ENCODE assay signal across 8 cellular contexts in genomic region chr2:10305254-10305635, GRCh38. TPM values are rescaled to one million over a fixed set of nuclear protein-coding genes. Genes with fewer than 3 reads are reported as not detected.
DNase-seq lines count a peak whose midpoint lies in the region; ATAC-seq, FAIRE-seq and TF ChIP-seq lines count a peak whose summit lies in the region.

No MANE protein-coding gene starts in this region.

- peaks cover 14% of the 10 kb centered on the region for H3K4me1 Mint-ChIP-seq in progenitor cell of endocrine pancreas (ENCODE audit: low read depth)

- peaks cover 76% of the 10 kb centered on the region for H3K79me2 ChIP-seq in PC-3 (ENCODE audit: low read length)

- H3K36me3 Mint-ChIP-seq in progenitor cell of endocrine pancreas (ENCODE audit: insufficient read depth), result no peaks in the 10 kb centered on the region

- H3K27me3 ChIP-seq in PC-3 (ENCODE audit: low read length) (no peaks in the 10 kb centered on the region), colonic mucosa (no peaks in the 10 kb centered on the region), pancreas (no peaks in the 10 kb centered on the region)

- peak overlapping the region; percentile 99 for H3K4me3 ChIP-seq in PC-3 (ENCODE audit: low read length)
- peak overlapping the region; percentile 94 for H3K4me3 ChIP-seq in colonic mucosa
- peak overlapping the region in 2 of 4 donors; percentile 87 to 89 for H3K4me3 ChIP-seq in pancreas

- FAIRE-seq in pancreas (lab: Jason Lieb, UNC), result no peak

- H3K4me1 ChIP-seq in PC-3 (ENCODE audit: insufficient read depth, low read length) (peaks cover 47% of the 10 kb centered on the region), colonic mucosa (peaks cover 20% of the 10 kb centered on the region), pancreas (peaks cover 8 to 24% (median 21%) of the 10 kb centered on the region in 3 donors)

- peaks cover 45% of the 10 kb centered on the region for H3K27me3 Mint-ChIP-seq in progenitor cell of endocrine pancreas

- H3K27ac ChIP-seq in PC-3 (ENCODE audit: low read length) (no peak overlapping the region), colonic mucosa (peak overlapping the region; percentile 85), pancreas (peak overlapping the region in 1 of 4 donors; percentile 12)

- no peak overlapping the region for H2AFZ ChIP-seq in PC-3 (ENCODE audit: low read length)

- intact Hi-C loops in PC-3 (cut with micrococcal nuclease) (no loop called here), colonic mucosa (cut with DNase I) (loop anchor here (5.0 kb wide), 1 partner anchor 97 kb away; no protein-coding TSS in a partner anchor), pancreas (cut with DNase I) (loop anchor here in 1 of 3 donors (10.0 kb wide), 2 partner anchors 60 to 110 kb away; no protein-coding TSS in a partner anchor)

- H3K9ac ChIP-seq in PC-3 (ENCODE audit: low read length) (peak overlapping the region; percentile 93), colonic mucosa (ENCODE audit: low read depth in 2 of 2, low read length in 2 of 2) (peak overlapping the region in 1 of 2 donors; percentile 88)

- H3K9me3 ChIP-seq in PC-3 (ENCODE audit: low read length) (no peaks in the 10 kb centered on the region), colonic mucosa (no peaks in the 10 kb centered on the region), pancreas (no peaks in the 10 kb centered on the region)

- WGBS in pancreas, 2 donors, result 54 to 71% methylated on average over 4 of the region's 4 CpGs

- no peak overlapping the region for H3K27ac Mint-ChIP-seq in progenitor cell of endocrine pancreas

- no peaks in the 10 kb centered on the region for H3F3A ChIP-seq in PC-3 (ENCODE audit: low read length, unreplicated experiment)

- POLR2A ChIA-PET in PC-3 (lab: Charles Lee; ENCODE audit: unreplicated experiment), result interaction anchor here (0.6 to 0.8 kb wide), 3 partner anchors 32 to 129 kb away, joined by 3 to 6 read pairs (median 6); no protein-coding TSS in a partner anchor

- peak overlapping the region; percentile 41 for H3K4me3 Mint-ChIP-seq in progenitor cell of endocrine pancreas (ENCODE audit: low read depth)

- H3K36me3 ChIP-seq in PC-3 (ENCODE audit: low read depth, low read length) (peaks cover 15% of the 10 kb centered on the region), colonic mucosa (no peaks in the 10 kb centered on the region), pancreas (no peaks in the 10 kb centered on the region)

- BruUV-seq in PC-3 (replicated peaks; lab: Mats Ljungman, UMichigan), result no TSS peak

- peaks cover 70% of the 10 kb centered on the region for H4K20me1 ChIP-seq in PC-3 (ENCODE audit: low read length)

- ATAC-seq in PC-3 (no peak), HG03469 (IDR thresholded peaks at IDR 0.05; ENCODE audit: unreplicated experiment) (no peak), HG02938 (IDR thresholded peaks at IDR 0.05; ENCODE audit: unreplicated experiment) (no peak), pancreas (no peak), esophagus mucosa (no peak)

- peak overlapping the region; percentile 83 for H3K4me2 ChIP-seq in PC-3 (ENCODE audit: low read length)

- no peaks in the 10 kb centered on the region for H3K9me3 Mint-ChIP-seq in progenitor cell of endocrine pancreas (ENCODE audit: low read depth)

- DNase-seq in GM03348 (ENCODE audit: low spot score), result peak; percentile 57
- no peak for DNase-seq in PC-3
- no peak for DNase-seq in colonic mucosa
- no peak for DNase-seq in progenitor cell of endocrine pancreas (ENCODE audit: low spot score, unreplicated experiment)
- DNase-seq in pancreas, result no peak

- CTCF ChIA-PET in PC-3 (lab: Charles Lee), result interaction anchor here (0.5 to 0.7 kb wide), 5 partner anchors 34 to 307 kb away, joined by 3 to 5 read pairs (median 3); no protein-coding TSS in a partner anchor

- no peaks in the 10 kb centered on the region for H3K9me2 ChIP-seq in PC-3 (replicated peaks; ENCODE audit: low read length)

- TF ChIP-seq CTCF in PC-3 (conservative IDR thresholded peaks at IDR 0.05; ENCODE audit: low read depth, low read length) (no peak), colonic mucosa (IDR thresholded peaks at IDR 0.05) (no peak), progenitor cell of endocrine pancreas (IDR thresholded peaks at IDR 0.05; ENCODE audit: unreplicated experiment) (no peak), pancreas (IDR thresholded peaks at IDR 0.05) (no peak)

RNA-seq across cellular contexts. Expression of gene HPCAL1, which starts 2.5 kb away (rescaled TPM):
- 312 and 339 TPM in 2 replicates for total RNA-seq in PC-3 (2014; rRNA removed)
- 10 to 100 TPM; 64.5 to 85.7 TPM for total RNA-seq in colonic mucosa
- total RNA-seq in progenitor cell of endocrine pancreas, result 16.5 and 16.8 TPM in 2 replicates
- total RNA-seq in pancreas, result 10 to 100 TPM; 24.3 to 32.7 (median 26.8) TPM
- 10 to 100 TPM; 22.1 to 27.3 TPM for polyA plus RNA-seq in pancreas
- 13.7 TPM for total RNA-seq in esophagus mucosa
